In the genomic region with DNA sequence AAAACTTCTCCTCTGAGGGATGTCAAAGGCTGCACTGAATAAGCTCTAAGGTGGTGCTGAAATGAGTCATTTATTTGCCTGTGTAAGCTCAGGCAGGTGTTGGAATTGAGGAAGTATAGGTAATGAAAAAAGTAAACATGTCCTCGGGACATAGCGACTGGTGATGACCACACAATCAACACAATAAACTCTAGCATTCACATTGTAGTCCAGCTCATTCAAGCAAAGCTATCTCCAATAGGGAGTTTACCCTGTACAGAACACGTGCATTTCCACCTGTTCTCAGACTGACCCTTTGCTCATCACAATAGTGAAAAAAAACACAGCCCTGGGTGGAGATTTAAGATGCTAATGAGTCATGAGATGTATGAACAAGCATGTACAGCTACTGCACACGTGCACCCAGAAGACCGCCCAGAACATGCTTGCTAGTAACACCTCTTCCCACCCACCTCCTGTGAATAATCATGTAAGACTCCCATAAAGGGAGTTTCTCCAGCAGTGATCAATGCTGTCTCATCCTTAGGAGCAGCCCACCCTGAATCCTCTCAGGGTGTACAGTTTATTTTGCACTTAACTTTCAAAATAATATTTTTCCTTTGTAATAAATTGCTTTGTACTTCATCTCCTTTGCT, we compare ENCODE assay signal across 8 cellular contexts. TPM values are rescaled to one million over a fixed set of nuclear protein-coding genes. Genes with fewer than 3 reads are reported as not detected.
A peak's percentile ranks its signal among the peaks of the same experiment; 100 is the strongest.
DNase-seq lines count a peak whose midpoint lies in the region; ATAC-seq and TF ChIP-seq lines count a peak whose summit lies in the region.

No MANE protein-coding gene starts in this region.

- H3K4me1 Mint-ChIP-seq in activated CD4-positive, alpha-beta T cell treated with anti-CD3 and anti-CD28 coated beads for 36 hours = peaks cover 63% of the 10 kb centered on the region
- H3K4me1 Mint-ChIP-seq in neural progenitor cell = peaks cover 29% of the 10 kb centered on the region

- no peak for TF ChIP-seq CTCF in neural progenitor cell (IDR thresholded peaks at IDR 0.05)

- peak overlapping the region; percentile 1 for H3K4me2 ChIP-seq in neural progenitor cell

- CTCF ChIA-PET in activated CD4-positive, alpha-beta T cell treated with anti-CD3 and anti-CD28 coated beads for 36 hours (lab: Charles Lee) = interaction anchor here (1.1 to 2.3 kb wide), 2 partner anchors 69 to 163 kb away, joined by 3 to 13 read pairs; no protein-coding TSS in a partner anchor

- no peak overlapping the region for H3K9ac ChIP-seq in neural progenitor cell

- H3K4me3 Mint-ChIP-seq in activated CD4-positive, alpha-beta T cell treated with anti-CD3 and anti-CD28 coated beads for 36 hours = peak overlapping the region; percentile 74
- no peak overlapping the region for H3K4me3 Mint-ChIP-seq in neural progenitor cell

- peaks cover 8% of the 10 kb centered on the region for H3K9me3 Mint-ChIP-seq in activated CD4-positive, alpha-beta T cell treated with anti-CD3 and anti-CD28 coated beads for 36 hours (ENCODE audit: low read depth)
- H3K9me3 Mint-ChIP-seq in neural progenitor cell = no peaks in the 10 kb centered on the region

- H3K4me1 ChIP-seq in neural progenitor cell = peaks cover 19% of the 10 kb centered on the region

- H3K27me3 ChIP-seq in neural progenitor cell = no peaks in the 10 kb centered on the region

- peaks cover 30% of the 10 kb centered on the region for H3K36me3 Mint-ChIP-seq in activated CD4-positive, alpha-beta T cell treated with anti-CD3 and anti-CD28 coated beads for 36 hours (ENCODE audit: low read depth)
- H3K36me3 Mint-ChIP-seq in neural progenitor cell = no peaks in the 10 kb centered on the region

- no peaks in the 10 kb centered on the region for H3K9me3 ChIP-seq in neural progenitor cell (ENCODE audit: low read depth)

- DNase-seq in DMS 273 (lab: John Stamatoyannopoulos, UW; ENCODE audit: unreplicated experiment) (peak; percentile 40), DMS 273 treated with DMSO at 0.1 percent for 48 hours (lab: John Stamatoyannopoulos, UW) (no peak), NCI-H2107 treated with DMSO at 0.1 percent for 48 hours (lab: John Stamatoyannopoulos, UW; ENCODE audit: unreplicated experiment) (peak; percentile 75), neural progenitor cell (ENCODE audit: low spot score) (no peak), posterior cingulate gyrus (no peak)
- DNase-seq in activated CD4-positive, alpha-beta T cell treated with anti-CD3 and anti-CD28 coated beads for 36 hours = peak; percentile 78
- DNase-seq in effector CD8-positive, alpha-beta T cell (lab: John Stamatoyannopoulos, UW) = peak; percentile 12

- H3K4me3 ChIP-seq in neural progenitor cell = no peak overlapping the region

- intact Hi-C loops in activated CD4-positive, alpha-beta T cell treated with anti-CD3 and anti-CD28 coated beads for 36 hours (cut with DNase I, micrococcal nuclease) = loop anchor here (1.0 to 5.0 kb wide), 4 partner anchors 154 to 436 kb away; partner anchors contain the start of genes HLA-B (in 1 of the 2) and MICB (in 1 of the 2)
- intact Hi-C loops in posterior cingulate gyrus (cut with DNase I) = no loop called here

- peaks cover 6% of the 10 kb centered on the region for H3F3A ChIP-seq in neural progenitor cell (ENCODE audit: low read depth)

- no peaks in the 10 kb centered on the region for H4K20me1 ChIP-seq in neural progenitor cell (ENCODE audit: low read depth)

- H3K27me3 Mint-ChIP-seq in activated CD4-positive, alpha-beta T cell treated with anti-CD3 and anti-CD28 coated beads for 36 hours = no peaks in the 10 kb centered on the region
- H3K27me3 Mint-ChIP-seq in neural progenitor cell (ENCODE audit: insufficient read depth, low read depth) = no peaks in the 10 kb centered on the region

- no peak overlapping the region for H2AFZ ChIP-seq in neural progenitor cell (replicated peaks)

- H3K27ac ChIP-seq in neural progenitor cell = no peak overlapping the region

- no peaks in the 10 kb centered on the region for H3K36me3 ChIP-seq in neural progenitor cell

- peak; percentile 56 for ATAC-seq in HG02981 (IDR thresholded peaks at IDR 0.05; ENCODE audit: unreplicated experiment)
- peak; percentile 77 for ATAC-seq in activated CD4-positive, alpha-beta T cell treated with anti-CD3 and anti-CD28 coated beads for 36 hours

- no peaks in the 10 kb centered on the region for H3K79me2 ChIP-seq in neural progenitor cell (ENCODE audit: low read depth)

- peak overlapping the region; percentile 94 for H3K27ac Mint-ChIP-seq in activated CD4-positive, alpha-beta T cell treated with anti-CD3 and anti-CD28 coated beads for 36 hours
- peak overlapping the region; percentile 37 for H3K27ac Mint-ChIP-seq in neural progenitor cell

- POLR2A ChIA-PET in activated CD4-positive, alpha-beta T cell treated with anti-CD3 and anti-CD28 coated beads for 36 hours (lab: Charles Lee) = interaction anchor here (0.5 to 1.0 kb wide), 4 partner anchors 150 to 365 kb away, joined by 3 to 4 read pairs (median 3); no protein-coding TSS in a partner anchor

RNA-seq across cellular contexts. Expression of gene POU5F1, which starts 33.0 kb away (rescaled TPM):
- total RNA-seq in activated CD4-positive, alpha-beta T cell treated with anti-CD3 and anti-CD28 coated beads for 36 hours = under 1 TPM in 1 of 2 experiments, not detected in 1; 0.21 TPM
- total RNA-seq in neural progenitor cell (ENCODE audit: low replicate concordance) = 17.2 and 17.4 TPM in 2 replicates

RNA-seq across cellular contexts. Expression of gene TCF19, which starts 45.1 kb away (rescaled TPM):
- 10 to 100 TPM; 82.6 to 88.0 TPM for total RNA-seq in activated CD4-positive, alpha-beta T cell treated with anti-CD3 and anti-CD28 coated beads for 36 hours
- 6.2 and 9.5 TPM in 2 replicates for total RNA-seq in neural progenitor cell (ENCODE audit: low replicate concordance)

RNA-seq across cellular contexts. Expression of gene CCHCR1, which starts 45.9 kb away (rescaled TPM):
- total RNA-seq in activated CD4-positive, alpha-beta T cell treated with anti-CD3 and anti-CD28 coated beads for 36 hours = 10 to 100 TPM; 39.7 to 57.6 TPM
- 23.2 and 54.9 TPM in 2 replicates for total RNA-seq in neural progenitor cell (ENCODE audit: low replicate concordance)

Comparison
In these comparisons a context has a peak if more than half of its experiments do, and no peak if none do; other contexts are left out.
1. DNase-seq: peak in DMS 273 (single experiment), NCI-H2107 treated with DMSO at 0.1 percent for 48 hours (single experiment), activated CD4-positive, alpha-beta T cell treated with anti-CD3 and anti-CD28 coated beads for 36 hours (single experiment) and effector CD8-positive, alpha-beta T cell (single experiment); none in DMS 273 treated with DMSO at 0.1 percent for 48 hours (single experiment), neural progenitor cell (single experiment) and posterior cingulate gyrus (0 of 10).
2. RNA of gene POU5F1, which starts 33.0 kb away (total RNA-seq): 17.2 to 17.4 TPM in neural progenitor cell; 0.21 TPM in activated CD4-positive, alpha-beta T cell treated with anti-CD3 and anti-CD28 coated beads for 36 hours; every median in the first group is over 10 times any median in the second.